In genomic region chr1:204398197-204399125, GRCh38 we compare ENCODE assay signal across 8 cellular contexts. TPM values are rescaled to one million over a fixed set of nuclear protein-coding genes. Genes with fewer than 3 reads are reported as not detected.
DNase-seq lines count a peak whose midpoint lies in the region; ATAC-seq and TF ChIP-seq lines count a peak whose summit lies in the region.

No MANE protein-coding gene starts in this region.

- peaks cover 10% of the 10 kb centered on the region for H3K4me1 Mint-ChIP-seq in activated naive CD4-positive, alpha-beta T cell treated with anti-CD3 and anti-CD28 coated beads for 36 hours (ENCODE audit: low read depth)

- no peak for TF ChIP-seq POLR2A in ovary (IDR thresholded peaks at IDR 0.05)

- H3K27me3 Mint-ChIP-seq in activated naive CD4-positive, alpha-beta T cell treated with anti-CD3 and anti-CD28 coated beads for 36 hours (ENCODE audit: low read depth), result no peaks in the 10 kb centered on the region

- no peaks in the 10 kb centered on the region for H3K9me3 Mint-ChIP-seq in activated naive CD4-positive, alpha-beta T cell treated with anti-CD3 and anti-CD28 coated beads for 36 hours

- no peaks in the 10 kb centered on the region for H3K9me2 ChIP-seq in MM.1S (replicated peaks; ENCODE audit: insufficient read depth, low read length)

- BruUV-seq in Panc1 (replicated peaks; lab: Mats Ljungman, UMichigan), result no TSS peak

- in situ Hi-C loops in Panc1 (cut with HindIII; ENCODE audit: low pct_unique_long_range_greater_than_20kb, low sequenced_read_pairs), result no loop called here

- H3K27me3 ChIP-seq in MM.1S (replicated peaks; ENCODE audit: insufficient read depth, low read length) (no peaks in the 10 kb centered on the region), Panc1 (ENCODE audit: control insufficient read depth, insufficient read depth, low read length) (no peaks in the 10 kb centered on the region), ovary (no peaks in the 10 kb centered on the region)

- TF ChIP-seq CTCF in MM.1S (IDR thresholded peaks at IDR 0.05; ENCODE audit: low read length) (peak; percentile 98), Panc1 (IDR thresholded peaks at IDR 0.05) (peak; percentile 89), ovary (IDR thresholded peaks at IDR 0.05) (peak in 2 of 3 donors; percentile 30 to 54)

- CTCF ChIA-PET in Panc1 (lab: Charles Lee), result interaction anchor here (0.6 to 1.6 kb wide), 14 partner anchors 9 to 1017 kb away, joined by 3 to 9 read pairs (median 4); partner anchors contain the start of gene MDM4
- CTCF ChIA-PET in activated naive CD4-positive, alpha-beta T cell treated with anti-CD3 and anti-CD28 coated beads for 36 hours (lab: Charles Lee), result interaction anchor here (0.6 to 3.9 kb wide), 50 partner anchors 9 to 1365 kb away, joined by 3 to 38 read pairs (median 4); partner anchors contain the start of genes ETNK2, GOLT1A and REN

- intact Hi-C loops in Panc1 (cut with micrococcal nuclease; ENCODE audit: unreplicated experiment) (no loop called here), ovary (cut with DNase I) (no loop called here)
- intact Hi-C loops in activated naive CD4-positive, alpha-beta T cell treated with anti-CD3 and anti-CD28 coated beads for 36 hours (cut with micrococcal nuclease), result loop anchor here (1.0 to 2.0 kb wide), 4 partner anchors 16 to 236 kb away; no protein-coding TSS in a partner anchor

- H3K36me3 Mint-ChIP-seq in activated naive CD4-positive, alpha-beta T cell treated with anti-CD3 and anti-CD28 coated beads for 36 hours (ENCODE audit: low read depth), result peaks cover 23% of the 10 kb centered on the region

- H3K27ac ChIP-seq in MM.1S (ENCODE audit: low read length) (no peak overlapping the region), Panc1 (ENCODE audit: low read length) (no peak overlapping the region), ovary (no peak overlapping the region)

- DNase-seq in DMS53 treated with DMSO at 0.1 percent for 48 hours (lab: John Stamatoyannopoulos, UW; ENCODE audit: unreplicated experiment) (peak; percentile 95), MM.1S (peak; percentile 90), Panc1 (ENCODE audit: low read depth, low spot score) (peak; percentile 61), globus pallidus (ENCODE audit: low spot score) (peak; percentile 54), ovary (peak in 2 of 5 donors; percentile 32 to 44)
- DNase-seq in activated naive CD4-positive, alpha-beta T cell treated with anti-CD3 and anti-CD28 coated beads for 36 hours, result peak; percentile 73

- 69 to 74% (median 70%) methylated on average over 7 of the region's 7 CpGs for WGBS in ovary, 3 donors

- POLR2A ChIA-PET in Panc1 (lab: Charles Lee), result interaction anchor here (0.6 to 0.7 kb wide), 4 partner anchors 93 to 891 kb away, joined by 3 to 9 read pairs (median 6); no protein-coding TSS in a partner anchor

- H4K20me1 ChIP-seq in MM.1S (ENCODE audit: insufficient read depth, low read length), result no peaks in the 10 kb centered on the region; the same call in 1 of the 2 replicates

- no peaks in the 10 kb centered on the region for H3K9me3 ChIP-seq in MM.1S (replicated peaks; ENCODE audit: insufficient read depth, low read length)
- H3K9me3 ChIP-seq in Panc1 (ENCODE audit: control insufficient read depth, insufficient read depth, low read depth, low read length), result no peaks in the 10 kb centered on the region
- H3K9me3 ChIP-seq in ovary, result no peaks in the 10 kb centered on the region

- H3K4me1 ChIP-seq in MM.1S (ENCODE audit: low read length) (no peaks in the 10 kb centered on the region), Panc1 (ENCODE audit: control insufficient read depth, insufficient read depth, low read length) (no peaks in the 10 kb centered on the region), ovary (ENCODE audit: insufficient read depth) (no peaks in the 10 kb centered on the region)

- ATAC-seq in GM21786 (IDR thresholded peaks at IDR 0.05; ENCODE audit: unreplicated experiment) (peak; percentile 91), Panc1 (peak; percentile 91), HG03025 (IDR thresholded peaks at IDR 0.05; ENCODE audit: low FRiP score, unreplicated experiment) (no peak)

- H3K4me2 ChIP-seq in MM.1S (ENCODE audit: low read depth, low read length), result no peak overlapping the region

- H3K9ac ChIP-seq in MM.1S (ENCODE audit: low read length), result no peak overlapping the region

- no peak overlapping the region for H3K4me3 Mint-ChIP-seq in activated naive CD4-positive, alpha-beta T cell treated with anti-CD3 and anti-CD28 coated beads for 36 hours

- H2AFZ ChIP-seq in MM.1S (ENCODE audit: low read length), result no peak overlapping the region

- H3K36me3 ChIP-seq in MM.1S (replicated peaks; ENCODE audit: insufficient read depth, low read length) (0 out of 2 replicates have a peak, but pooled peaks cover under 1% of the 10 kb centered on the region), Panc1 (ENCODE audit: control insufficient read depth, insufficient read depth, low read length) (peaks cover 5% of the 10 kb centered on the region), ovary (no peaks in the 10 kb centered on the region)

- H3K4me3 ChIP-seq in MM.1S (ENCODE audit: low read length) (no peak overlapping the region), Panc1 (ENCODE audit: low read depth in 2 of 2, low read length in 2 of 2) (no peak overlapping the region), ovary (no peak overlapping the region)

- H3K27ac Mint-ChIP-seq in activated naive CD4-positive, alpha-beta T cell treated with anti-CD3 and anti-CD28 coated beads for 36 hours, result peak overlapping the region; percentile 87

- H3K79me2 ChIP-seq in MM.1S (ENCODE audit: low read length), result peaks cover 14% of the 10 kb centered on the region

- peaks cover 33% of the 10 kb centered on the region for H3F3A ChIP-seq in MM.1S (ENCODE audit: insufficient read depth, low read length)

- no peak for TF ChIP-seq EP300 in ovary (IDR thresholded peaks at IDR 0.05)

RNA-seq across cellular contexts. Expression of gene PPP1R15B, which starts 13.2 kb away (rescaled TPM):
- total RNA-seq in Panc1 (2021; ENCODE audit: unreplicated experiment), result 51.1 TPM
- polyA plus RNA-seq in Panc1 (2012; ENCODE audit: insufficient read length), result 14.8 TPM
- 10 to 100 TPM; 63.7 to 65.6 TPM for total RNA-seq in activated naive CD4-positive, alpha-beta T cell treated with anti-CD3 and anti-CD28 coated beads for 36 hours
- 10 to 100 TPM; 30.7 to 69.5 (median 49.5) TPM for total RNA-seq in ovary
- polyA plus RNA-seq in ovary, result 10 to 100 TPM; 16.5 to 19.4 TPM

RNA-seq across cellular contexts. Expression of gene PLEKHA6, which starts 38.7 kb away (rescaled TPM):
- total RNA-seq in Panc1 (2021; ENCODE audit: unreplicated experiment), result 5.5 TPM
- polyA plus RNA-seq in Panc1 (2012; ENCODE audit: insufficient read length), result 0.53 TPM
- total RNA-seq in activated naive CD4-positive, alpha-beta T cell treated with anti-CD3 and anti-CD28 coated beads for 36 hours, result under 1 TPM; 0.17 to 0.52 TPM
- 10 to 100 TPM in 2 of 7 donors, 1 to 10 TPM in 5; 2.3 to 20.5 (median 9.3) TPM for total RNA-seq in ovary
- 1 to 10 TPM; 2.5 to 4.9 TPM for polyA plus RNA-seq in ovary

Comparison
In these comparisons a context has a peak if more than half of its experiments do, and no peak if none do; other contexts are left out.
1. CTCF ChIP-seq: peak in every context shown above with its lines; median percentile 98 in MM.1S; 89 in Panc1; 42 in ovary.